Comparison of ENCODE assay signal across 8 cellular contexts in the genomic region with DNA sequence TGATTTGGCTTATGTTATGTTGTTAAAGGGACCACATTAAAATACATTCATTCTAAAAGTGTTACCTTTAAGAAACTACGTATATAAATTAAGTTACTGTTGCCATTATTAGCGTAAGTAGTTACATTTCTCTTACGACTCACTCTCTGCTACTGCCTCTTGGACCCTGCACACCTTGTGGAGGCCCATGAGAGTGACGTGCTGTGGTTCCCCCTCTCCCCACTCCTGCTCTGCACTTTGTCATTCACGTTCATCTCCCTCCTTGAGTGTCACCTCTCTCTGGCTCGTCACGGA. TPM values are rescaled to one million over a fixed set of nuclear protein-coding genes. Genes with fewer than 3 reads are reported as not detected.
DNase-seq lines count a peak whose midpoint lies in the region; ATAC-seq and TF ChIP-seq lines count a peak whose summit lies in the region.

No MANE protein-coding gene starts in this region.

- no peaks in the 10 kb centered on the region for H3K9me2 ChIP-seq in SK-N-SH

- no peak for TF ChIP-seq RAD21 in SK-N-SH (IDR thresholded peaks at IDR 0.05; ENCODE audit: low read length)

- H3K79me2 ChIP-seq in SK-N-SH (ENCODE audit: insufficient read depth) = no peaks in the 10 kb centered on the region

- no peaks in the 10 kb centered on the region; the same call in 1 of the 2 replicates for H3K27me3 ChIP-seq in SK-N-SH (ENCODE audit: insufficient read depth)
- no peaks in the 10 kb centered on the region for H3K27me3 ChIP-seq in gastroesophageal sphincter
- peaks cover 0 to 35% (median 5%) of the 10 kb centered on the region in 7 donors for H3K27me3 ChIP-seq in spleen (replicated peaks in 1 of 7)

- CTCF ChIA-PET in SK-N-SH (lab: Yijun Ruan, JAX) = interaction anchor here (0.6 to 12.5 kb wide), 8 partner anchors 9 to 153 kb away, joined by 3 to 215 read pairs (median 3); a partner anchor contains a TSS

- intact Hi-C loops in spleen (cut with DNase I; ENCODE audit: low total_unique reads) = no loop called here

- peak overlapping the region; percentile 63 for H2AFZ ChIP-seq in SK-N-SH (ENCODE audit: low read depth)

- H3K4me3 ChIP-seq in SK-N-SH (ENCODE audit: low read depth in 2 of 2, low read length in 1 of 2) (peak overlapping the region; percentile 68 to 90), gastroesophageal sphincter (peak overlapping the region; percentile 59 to 97), spleen (peak overlapping the region; percentile 57 to 87 (median 72))

- TF ChIP-seq EP300 in SK-N-SH (IDR thresholded peaks at IDR 0.05; ENCODE audit: borderline replicate concordance in 1 of 2, low read depth in 1 of 2, low read length in 1 of 2) = no peak
- TF ChIP-seq EP300 in gastroesophageal sphincter (IDR thresholded peaks at IDR 0.05) = no peak

- peak overlapping the region; percentile 79 for H3K4me2 ChIP-seq in SK-N-SH

- peaks cover 0 to 8% of the 10 kb centered on the region in 2 experiments; a peak in 1 of 4 replicates for H3K4me1 ChIP-seq in SK-N-SH (ENCODE audit: control insufficient read depth in 1 of 2, insufficient read depth in 2 of 2, low read depth in 1 of 2, low read length in 1 of 2)
- peaks cover 0 to 47% (median 7%) of the 10 kb centered on the region in 3 donors for H3K4me1 ChIP-seq in gastroesophageal sphincter
- peaks cover 4 to 67% (median 38%) of the 10 kb centered on the region in 6 donors for H3K4me1 ChIP-seq in spleen

- peaks cover 8% of the 10 kb centered on the region for H3F3A ChIP-seq in SK-N-SH (replicated peaks; ENCODE audit: insufficient read depth)

- TF ChIP-seq CTCF in SK-N-SH (IDR thresholded peaks at IDR 0.05) = no peak
- no peak for TF ChIP-seq CTCF in gastroesophageal sphincter (IDR thresholded peaks at IDR 0.05)
- no peak for TF ChIP-seq CTCF in spleen (IDR thresholded peaks at IDR 0.05 in 8 of 11, conservative IDR thresholded peaks at IDR 0.05 in 3 of 11)

- DNase-seq in SK-N-SH (no peak), spleen (no peak), MV-4-11 (lab: John Stamatoyannopoulos, UW) (no peak), NCI-H146 treated with DMSO at 0.1 percent for 48 hours (lab: John Stamatoyannopoulos, UW; ENCODE audit: unreplicated experiment) (no peak)

- H3K27ac ChIP-seq in SK-N-SH (ENCODE audit: low read depth in 2 of 2, low read length in 1 of 2) (peak overlapping the region; percentile 50 to 88; a peak in 3 of 4 replicates), gastroesophageal sphincter (peak overlapping the region; percentile 63 to 91 (median 87)), spleen (peak overlapping the region in 7 of 8 donors; percentile 75 to 82 (median 79))

- H3K9ac ChIP-seq in SK-N-SH = peak overlapping the region; percentile 53; the same call in 1 of the 2 replicates

- H3K9me3 ChIP-seq in SK-N-SH (no peaks in the 10 kb centered on the region), gastroesophageal sphincter (no peaks in the 10 kb centered on the region), spleen (no peaks in the 10 kb centered on the region)

- H4K20me1 ChIP-seq in SK-N-SH (ENCODE audit: insufficient read depth) = no peaks in the 10 kb centered on the region

- ATAC-seq in GM21619 (IDR thresholded peaks at IDR 0.05; ENCODE audit: unreplicated experiment) (peak; percentile 29), gastroesophageal sphincter (no peak), HG02571 (IDR thresholded peaks at IDR 0.05; ENCODE audit: unreplicated experiment) (no peak), GM21447 (IDR thresholded peaks at IDR 0.05; ENCODE audit: unreplicated experiment) (no peak)

- no peaks in the 10 kb centered on the region for H3K36me3 ChIP-seq in SK-N-SH (replicated peaks in 1 of 2; ENCODE audit: control insufficient read depth in 1 of 2, insufficient read depth in 2 of 2, low read length in 1 of 2)
- no peaks in the 10 kb centered on the region for H3K36me3 ChIP-seq in gastroesophageal sphincter
- H3K36me3 ChIP-seq in spleen = no peaks in the 10 kb centered on the region

- TF ChIP-seq POLR2A in gastroesophageal sphincter (IDR thresholded peaks at IDR 0.05) (no peak), spleen (IDR thresholded peaks at IDR 0.05) (no peak)

- POLR2A ChIA-PET in SK-N-SH (lab: Yijun Ruan, JAX) = interaction anchor here (0.7 to 1.7 kb wide), 3 partner anchors 14 to 157 kb away, joined by 3 to 6 read pairs (median 5); a partner anchor contains a TSS

- 9% methylated on average over 7 of the region's 7 CpGs for WGBS in SK-N-SH (ENCODE audit: low lambda C conversion rate)
- 0 to 2% methylated on average over 5 to 6 of the region's 7 CpGs for WGBS in gastroesophageal sphincter (ENCODE audit: low coverage in 1 of 2), 2 donors
- 3 to 14% (median 7%) methylated on average over 7 of the region's 7 CpGs for WGBS in spleen, 5 donors

TF ChIP-seq in SK-N-SH, 30 proteins besides CTCF, POLR2A, EP300 and RAD21:
- TF ChIP-seq, protein P1, sequence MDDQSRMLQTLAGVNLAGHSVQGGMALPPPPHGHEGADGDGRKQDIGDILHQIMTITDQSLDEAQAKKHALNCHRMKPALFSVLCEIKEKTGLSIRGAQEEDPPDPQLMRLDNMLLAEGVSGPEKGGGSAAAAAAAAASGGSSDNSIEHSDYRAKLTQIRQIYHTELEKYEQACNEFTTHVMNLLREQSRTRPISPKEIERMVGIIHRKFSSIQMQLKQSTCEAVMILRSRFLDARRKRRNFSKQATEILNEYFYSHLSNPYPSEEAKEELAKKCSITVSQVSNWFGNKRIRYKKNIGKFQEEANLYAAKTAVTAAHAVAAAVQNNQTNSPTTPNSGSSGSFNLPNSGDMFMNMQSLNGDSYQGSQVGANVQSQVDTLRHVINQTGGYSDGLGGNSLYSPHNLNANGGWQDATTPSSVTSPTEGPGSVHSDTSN (IDR thresholded peaks at IDR 0.05) = no peak
- TF ChIP-seq TEAD4 (IDR thresholded peaks at IDR 0.05; ENCODE audit: borderline replicate concordance, insufficient read depth) = no peak
- no peak for TF ChIP-seq TAF1 (IDR thresholded peaks at IDR 0.05; ENCODE audit: borderline replicate concordance, low read depth, low read length)
- no peak for TF ChIP-seq MXI1 (IDR thresholded peaks at IDR 0.05; ENCODE audit: low read depth, low read length)
- TF ChIP-seq TCF12 (IDR thresholded peaks at IDR 0.05) = no peak

RNA-seq across cellular contexts. Expression of a gene that starts 0.8 kb away (rescaled TPM):
- polyA plus RNA-seq in SK-N-SH (2012; rRNA removed) = 9.6 and 12.4 TPM in 2 replicates
- 3.3 TPM in 2 replicates for polyA plus RNA-seq in SK-N-SH (2012; cell fraction: cytosol; rRNA removed)
- polyA plus RNA-seq in SK-N-SH (2012; cell fraction: nucleus; rRNA removed) = 49.6 and 63.1 TPM in 2 replicates
- 10 to 100 TPM; 13.2 to 47.4 (median 32.3) TPM for total RNA-seq in gastroesophageal sphincter
- total RNA-seq in spleen = 100 to 1,000 TPM in 3 of 7 donors, 10 to 100 TPM in 4; 32.8 to 127 (median 70.5) TPM
- 1 to 10 TPM; 6.9 to 9.8 (median 8.5) TPM for polyA plus RNA-seq in spleen

RNA-seq across cellular contexts. Expression of a gene that starts 13.6 kb away (rescaled TPM):
- polyA plus RNA-seq in SK-N-SH (2012; rRNA removed) (16.0 and 22.4 TPM in 2 replicates), spleen (1 to 10 TPM; 7.0 to 9.9 (median 8.2) TPM)
- 14.2 and 17.7 TPM in 2 replicates for polyA plus RNA-seq in SK-N-SH (2012; cell fraction: cytosol; rRNA removed)
- polyA plus RNA-seq in SK-N-SH (2012; cell fraction: nucleus; rRNA removed) = 22.2 and 31.4 TPM in 2 replicates
- total RNA-seq in gastroesophageal sphincter (10 to 100 TPM; 28.9 to 57.1 (median 40.0) TPM), spleen (10 to 100 TPM; 41.7 to 82.2 (median 48.8) TPM)
